In the genomic region with DNA sequence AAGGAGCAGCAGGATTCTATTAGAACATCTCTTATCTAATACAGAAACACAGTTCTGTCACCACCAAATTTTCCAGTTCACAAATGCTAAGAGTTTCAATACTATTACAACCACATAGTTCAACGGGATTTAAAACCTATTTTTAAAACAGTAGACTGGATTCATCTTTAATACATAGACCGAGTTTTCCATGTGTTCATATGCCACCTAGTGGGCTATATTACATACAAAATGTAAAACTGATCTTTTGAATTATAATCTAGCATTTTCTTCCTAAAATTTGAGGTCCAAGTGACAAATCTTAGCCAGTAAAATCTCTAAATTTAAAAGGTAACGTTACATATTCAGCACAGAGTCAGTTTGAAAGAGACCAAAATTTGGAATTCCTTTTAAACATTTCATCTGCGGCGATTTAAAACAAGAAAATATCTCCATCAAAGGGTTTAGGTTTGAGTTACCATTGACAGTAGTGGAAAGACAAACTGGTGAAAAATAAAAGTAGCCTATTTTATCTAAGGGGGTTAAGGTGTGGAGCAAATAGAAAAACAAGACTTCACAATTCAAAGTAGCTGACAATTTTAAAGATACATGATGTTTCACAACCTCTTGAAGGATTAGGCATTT, we compare ENCODE assay signal across 11 cellular contexts.
DNase-seq lines count a peak whose midpoint lies in the region; ATAC-seq, FAIRE-seq and TF ChIP-seq lines count a peak whose summit lies in the region.
"Had no signal": no experiment of that assay in that cellular context is flagged by ENCODE, and none has a peak within 500 bp of the region (broad histone marks: within the 10 kb centered on the region; RNA-seq: fewer than 3 reads in every experiment).

No MANE protein-coding gene starts in this region.

- H3K4me1 ChIP-seq in thoracic aorta (ENCODE audit: control insufficient read depth in 1 of 2, low read depth in 2 of 2): peaks cover 0 to 17% of the 10 kb centered on the region in 2 donors
- H3K4me1 ChIP-seq: left lung had no signal

- H3K36me3 ChIP-seq in thoracic aorta: no peaks in the 10 kb centered on the region
- H3K36me3 ChIP-seq: left lung had no signal

- H3K9me3 ChIP-seq in thoracic aorta: no peaks in the 10 kb centered on the region
- H3K9me3 ChIP-seq: left lung had no signal

- DNase-seq in NOMO-1 treated with DMSO at 0.1 percent for 48 hours (lab: John Stamatoyannopoulos, UW; ENCODE audit: unreplicated experiment): peak; percentile 9
- no peak for DNase-seq in NOMO-1 treated with dmso at 0.1 percent for 144 hours (lab: John Stamatoyannopoulos, UW; ENCODE audit: unreplicated experiment)
- DNase-seq in RCC 7860 (ENCODE audit: low spot score): peak; percentile 4
- peak; percentile 20 for DNase-seq in fibroblast of villous mesenchyme (ENCODE audit: low read depth)
- no peak for DNase-seq in thoracic aorta (ENCODE audit: low spot score)
- no peak for DNase-seq in iPS-NIHi11 (ENCODE audit: low spot score)
- DNase-seq in activated T-cell treated with anti-CD3 and anti-CD28 coated beads, Interleukin-2, amount 50 U/mL, for 48 hours: no peak
- DNase-seq: activated gamma-delta T cell treated with Interleukin-2 at 50 U/mL for 16 hours; CD4-positive, CD25-positive, alpha-beta regulatory T cell; left lung had no signal

- ATAC-seq in thoracic aorta (ENCODE audit: insufficient number of reproducible peaks, low FRiP score, low read depth): no peak
- ATAC-seq in GM18858 (IDR thresholded peaks at IDR 0.05; ENCODE audit: unreplicated experiment): no peak
- ATAC-seq: left lung had no signal

- H3K4me3 ChIP-seq in fibroblast of villous mesenchyme (ENCODE audit: low read depth, low read length) (no peak overlapping the region), thoracic aorta (peak overlapping the region; percentile 26)
- H3K4me3 ChIP-seq: left lung had no signal

- peak; percentile 7 for FAIRE-seq in RCC 7860 (lab: Jason Lieb, UNC)

- TF ChIP-seq CTCF in fibroblast of villous mesenchyme (IDR thresholded peaks at IDR 0.05; ENCODE audit: insufficient read depth, low read depth, low read length): peak; percentile 23
- TF ChIP-seq CTCF in thoracic aorta (IDR thresholded peaks at IDR 0.05): peak; percentile 45

- no peaks in the 10 kb centered on the region for H3K27me3 ChIP-seq in thoracic aorta (replicated peaks; ENCODE audit: insufficient read depth)
- H3K27me3 ChIP-seq: left lung had no signal

- no peak overlapping the region for H3K27ac ChIP-seq in thoracic aorta
- H3K27ac ChIP-seq: left lung had no signal

Comparison
In these comparisons a context has a peak if more than half of its experiments do, and no peak if none do; other contexts are left out.
1. DNase-seq: peak in NOMO-1 treated with DMSO at 0.1 percent for 48 hours (single experiment), RCC 7860 (single experiment) and fibroblast of villous mesenchyme (single experiment); none in NOMO-1 treated with dmso at 0.1 percent for 144 hours (single experiment), thoracic aorta (single experiment), iPS-NIHi11 (single experiment) and activated T-cell treated with anti-CD3 and anti-CD28 coated beads, Interleukin-2, amount 50 U/mL, for 48 hours (0 of 2).